1 cellular context compared by ENCODE assay signal in the genomic region with DNA sequence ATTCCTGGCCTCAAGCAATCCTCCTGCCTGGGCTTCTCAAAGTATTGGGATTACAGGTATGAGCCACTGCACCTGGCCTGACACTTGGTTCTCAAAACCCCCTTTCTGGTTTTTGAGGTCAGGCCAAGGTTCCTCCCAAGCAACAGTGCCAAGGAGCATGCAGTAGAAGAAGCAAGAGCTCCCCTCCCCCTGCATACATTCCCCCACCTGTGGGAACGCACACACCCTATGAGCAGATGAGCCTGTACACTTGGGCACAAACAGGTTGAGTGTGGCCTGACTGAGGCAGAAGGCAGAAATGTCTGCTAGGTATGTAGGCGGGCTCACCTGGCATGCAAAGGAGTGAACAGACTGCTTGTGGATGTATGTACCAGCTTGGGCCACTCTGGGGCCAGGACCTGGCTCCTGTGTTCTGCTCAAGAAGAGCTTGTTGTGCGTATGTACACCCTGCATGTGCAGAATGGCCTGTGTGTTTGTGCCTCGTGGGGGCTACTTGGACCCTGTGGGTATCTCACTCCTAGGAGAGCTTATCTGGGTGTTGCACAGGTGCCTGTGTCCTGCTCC.
TF ChIP-seq lines count a peak whose summit lies in the region.

No MANE protein-coding gene starts in this region.

TF ChIP-seq in neural cell, 6 proteins besides CTCF, POLR2A, EP300 and RAD21 (continued from another document):
- TF ChIP-seq, protein P1, sequence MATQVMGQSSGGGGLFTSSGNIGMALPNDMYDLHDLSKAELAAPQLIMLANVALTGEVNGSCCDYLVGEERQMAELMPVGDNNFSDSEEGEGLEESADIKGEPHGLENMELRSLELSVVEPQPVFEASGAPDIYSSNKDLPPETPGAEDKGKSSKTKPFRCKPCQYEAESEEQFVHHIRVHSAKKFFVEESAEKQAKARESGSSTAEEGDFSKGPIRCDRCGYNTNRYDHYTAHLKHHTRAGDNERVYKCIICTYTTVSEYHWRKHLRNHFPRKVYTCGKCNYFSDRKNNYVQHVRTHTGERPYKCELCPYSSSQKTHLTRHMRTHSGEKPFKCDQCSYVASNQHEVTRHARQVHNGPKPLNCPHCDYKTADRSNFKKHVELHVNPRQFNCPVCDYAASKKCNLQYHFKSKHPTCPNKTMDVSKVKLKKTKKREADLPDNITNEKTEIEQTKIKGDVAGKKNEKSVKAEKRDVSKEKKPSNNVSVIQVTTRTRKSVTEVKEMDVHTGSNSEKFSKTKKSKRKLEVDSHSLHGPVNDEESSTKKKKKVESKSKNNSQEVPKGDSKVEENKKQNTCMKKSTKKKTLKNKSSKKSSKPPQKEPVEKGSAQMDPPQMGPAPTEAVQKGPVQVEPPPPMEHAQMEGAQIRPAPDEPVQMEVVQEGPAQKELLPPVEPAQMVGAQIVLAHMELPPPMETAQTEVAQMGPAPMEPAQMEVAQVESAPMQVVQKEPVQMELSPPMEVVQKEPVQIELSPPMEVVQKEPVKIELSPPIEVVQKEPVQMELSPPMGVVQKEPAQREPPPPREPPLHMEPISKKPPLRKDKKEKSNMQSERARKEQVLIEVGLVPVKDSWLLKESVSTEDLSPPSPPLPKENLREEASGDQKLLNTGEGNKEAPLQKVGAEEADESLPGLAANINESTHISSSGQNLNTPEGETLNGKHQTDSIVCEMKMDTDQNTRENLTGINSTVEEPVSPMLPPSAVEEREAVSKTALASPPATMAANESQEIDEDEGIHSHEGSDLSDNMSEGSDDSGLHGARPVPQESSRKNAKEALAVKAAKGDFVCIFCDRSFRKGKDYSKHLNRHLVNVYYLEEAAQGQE (IDR thresholded peaks at IDR 0.05; ENCODE audit: borderline replicate concordance): no peak
- no peak for TF ChIP-seq EZH2 (IDR thresholded peaks at IDR 0.05; ENCODE audit: borderline replicate concordance, insufficient read depth, low read length, poor library complexity, severe bottlenecking)
- TF ChIP-seq TAF1 (IDR thresholded peaks at IDR 0.05; ENCODE audit: low read depth): no peak
